Comparison of ENCODE assay signal across 13 cellular contexts in the genomic region with DNA sequence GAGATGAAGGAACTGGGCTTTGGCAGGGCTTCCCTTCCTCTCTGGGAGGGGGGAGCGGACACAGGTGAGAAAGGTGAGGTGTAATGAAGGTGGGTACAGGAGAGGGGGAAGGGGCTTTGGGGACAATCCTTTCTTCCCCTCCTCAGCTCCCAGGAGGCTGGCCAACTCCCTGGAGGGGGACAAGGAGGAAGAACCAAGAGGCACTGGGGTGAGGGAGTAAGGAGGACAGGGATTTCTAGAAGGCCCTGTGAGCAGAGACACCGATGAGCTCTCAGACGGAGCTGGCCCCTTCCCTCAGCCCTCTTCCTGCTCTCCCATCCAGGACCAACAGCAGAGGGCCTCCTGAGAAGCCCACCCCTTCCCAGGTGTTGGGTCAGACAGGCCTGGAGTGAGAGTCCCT. TPM values are rescaled to one million over a fixed set of nuclear protein-coding genes. Genes with fewer than 3 reads are reported as not detected.
DNase-seq lines count a peak whose midpoint lies in the region; ATAC-seq and TF ChIP-seq lines count a peak whose summit lies in the region.
"Had no signal": no experiment of that assay in that cellular context is flagged by ENCODE, and none has a peak within 500 bp of the region (broad histone marks: within the 10 kb centered on the region; RNA-seq: fewer than 3 reads in every experiment).

No MANE protein-coding gene starts in this region.

- H3K27ac ChIP-seq in CD8-positive, alpha-beta memory T cell (ENCODE audit: low read depth, low read length): no peak overlapping the region
- H3K27ac ChIP-seq in lower lobe of right lung: peak overlapping the region; percentile 41
- H3K27ac ChIP-seq: parathyroid adenoma had no signal

- ATAC-seq in lower lobe of right lung (no peak), GM18511 (IDR thresholded peaks at IDR 0.05; ENCODE audit: unreplicated experiment) (no peak)
- no peak for ATAC-seq in stimulated activated effector memory CD8-positive, alpha-beta T cell treated with anti-CD3 and anti-CD28 coated beads, Interleukin-12 subunit alpha, Interleukin-12 subunit beta, amount 100 ng/mL, for 72 hours
- ATAC-seq: activated CD8-positive, alpha-beta T cell treated with anti-CD3 and anti-CD28 coated beads for 36 hours had no signal

- peak in 1 of 5 donors; percentile 34 for DNase-seq in CD8-positive, alpha-beta memory T cell
- DNase-seq in lower lobe of right lung: peak; percentile 7
- DNase-seq in stimulated activated effector memory CD8-positive, alpha-beta T cell treated with anti-CD3 and anti-CD28 coated beads, Interleukin-12 subunit alpha, Interleukin-12 subunit beta, amount 100 ng/mL, for 72 hours (ENCODE audit: low spot score in 2 of 2): no peak
- no peak for DNase-seq in NCI-H2227 (lab: John Stamatoyannopoulos, UW; ENCODE audit: unreplicated experiment)
- no peak for DNase-seq in UCSD-AML1 (lab: John Stamatoyannopoulos, UW; ENCODE audit: unreplicated experiment)
- DNase-seq in epidermal melanocyte (ENCODE audit: insufficient read length, low spot score): no peak
- DNase-seq: activated CD8-positive, alpha-beta T cell treated with anti-CD3 and anti-CD28 coated beads for 36 hours; activated gamma-delta T cell; NCI-H1436; stimulated activated CD8-positive, alpha-beta memory T cell treated with anti-CD3 and anti-CD28 coated beads, Interleukin-4, amount 100 ng/mL, for 48 hours had no signal

- peaks cover 69 to 79% (median 70%) of the 10 kb centered on the region in 3 donors for H3K4me1 Mint-ChIP-seq in CD8-positive, alpha-beta memory T cell
- peaks cover 59% of the 10 kb centered on the region for H3K4me1 Mint-ChIP-seq in brain
- H3K4me1 Mint-ChIP-seq in stimulated activated effector memory CD8-positive, alpha-beta T cell treated with anti-CD3 and anti-CD28 coated beads, Interleukin-12 subunit alpha, Interleukin-12 subunit beta, amount 100 ng/mL, for 72 hours: peaks cover 79% of the 10 kb centered on the region

- POLR2A ChIA-PET in CD8-positive, alpha-beta memory T cell (lab: Charles Lee): no interaction called here

- no peak for TF ChIP-seq CTCF in brain (conservative IDR thresholded peaks at IDR 0.05)
- TF ChIP-seq CTCF in lower lobe of right lung (IDR thresholded peaks at IDR 0.05): no peak

- no peak overlapping the region for H3K4me3 ChIP-seq in CD8-positive, alpha-beta memory T cell (ENCODE audit: low read length)
- H3K4me3 ChIP-seq in lower lobe of right lung: no peak overlapping the region

- no peaks in the 10 kb centered on the region for H3K36me3 Mint-ChIP-seq in CD8-positive, alpha-beta memory T cell
- no peaks in the 10 kb centered on the region for H3K36me3 Mint-ChIP-seq in brain
- no peaks in the 10 kb centered on the region for H3K36me3 Mint-ChIP-seq in stimulated activated effector memory CD8-positive, alpha-beta T cell treated with anti-CD3 and anti-CD28 coated beads, Interleukin-12 subunit alpha, Interleukin-12 subunit beta, amount 100 ng/mL, for 72 hours

- no peaks in the 10 kb centered on the region for H3K36me3 ChIP-seq in CD8-positive, alpha-beta memory T cell (ENCODE audit: insufficient read depth, low read length)
- H3K36me3 ChIP-seq in lower lobe of right lung: no peaks in the 10 kb centered on the region

- peak overlapping the region; percentile 56 to 98 (median 94) for H3K27ac Mint-ChIP-seq in CD8-positive, alpha-beta memory T cell
- peak overlapping the region in 3 of 5 experiments; percentile 49 to 90 (median 70) for H3K27ac Mint-ChIP-seq in brain
- H3K27ac Mint-ChIP-seq in stimulated activated effector memory CD8-positive, alpha-beta T cell treated with anti-CD3 and anti-CD28 coated beads, Interleukin-12 subunit alpha, Interleukin-12 subunit beta, amount 100 ng/mL, for 72 hours: peak overlapping the region; percentile 44
- H3K27ac Mint-ChIP-seq: activated CD8-positive, alpha-beta T cell treated with anti-CD3 and anti-CD28 coated beads for 36 hours had no signal

- H3K9me3 ChIP-seq in CD8-positive, alpha-beta memory T cell (ENCODE audit: low read length): no peaks in the 10 kb centered on the region
- H3K9me3 ChIP-seq in lower lobe of right lung: no peaks in the 10 kb centered on the region

- H3K9me3 Mint-ChIP-seq in CD8-positive, alpha-beta memory T cell: no peaks in the 10 kb centered on the region
- H3K9me3 Mint-ChIP-seq in brain: peaks cover 0 to 3% (median 0%) of the 10 kb centered on the region in 5 experiments
- no peaks in the 10 kb centered on the region for H3K9me3 Mint-ChIP-seq in stimulated activated effector memory CD8-positive, alpha-beta T cell treated with anti-CD3 and anti-CD28 coated beads, Interleukin-12 subunit alpha, Interleukin-12 subunit beta, amount 100 ng/mL, for 72 hours
- H3K9me3 Mint-ChIP-seq: activated CD8-positive, alpha-beta T cell treated with anti-CD3 and anti-CD28 coated beads for 36 hours had no signal

- peaks cover 59% of the 10 kb centered on the region for H3K4me1 ChIP-seq in CD8-positive, alpha-beta memory T cell (ENCODE audit: insufficient read depth, low read length)
- peaks cover 40% of the 10 kb centered on the region for H3K4me1 ChIP-seq in lower lobe of right lung

- H3K27me3 ChIP-seq in CD8-positive, alpha-beta memory T cell (ENCODE audit: insufficient read depth, low read length, poor library complexity, severe bottlenecking): no peaks in the 10 kb centered on the region
- no peaks in the 10 kb centered on the region for H3K27me3 ChIP-seq in lower lobe of right lung (ENCODE audit: low read depth)

- H3K27me3 Mint-ChIP-seq in CD8-positive, alpha-beta memory T cell: peaks cover 4 to 9% of the 10 kb centered on the region in 2 donors
- H3K27me3 Mint-ChIP-seq in brain: peaks cover 7% of the 10 kb centered on the region

- intact Hi-C loops in lower lobe of right lung (cut with DNase I): no loop called here

- CTCF ChIA-PET in CD8-positive, alpha-beta memory T cell (lab: Charles Lee): interaction anchor here (1.6 kb wide), 1 partner anchor 86 kb away, joined by 4 read pairs; no protein-coding TSS in a partner anchor

- peak overlapping the region in 4 of 7 donors; percentile 15 to 57 (median 45) for H3K4me3 Mint-ChIP-seq in CD8-positive, alpha-beta memory T cell
- H3K4me3 Mint-ChIP-seq in brain: no peak overlapping the region
- no peak overlapping the region for H3K4me3 Mint-ChIP-seq in stimulated activated effector memory CD8-positive, alpha-beta T cell treated with anti-CD3 and anti-CD28 coated beads, Interleukin-12 subunit alpha, Interleukin-12 subunit beta, amount 100 ng/mL, for 72 hours
- H3K4me3 Mint-ChIP-seq: activated CD8-positive, alpha-beta T cell treated with anti-CD3 and anti-CD28 coated beads for 36 hours had no signal

RNA-seq across cellular contexts. Expression of a gene that starts 53.4 kb away (rescaled TPM):
- 1 to 10 TPM; 4.9 to 5.0 TPM for total RNA-seq in CD8-positive, alpha-beta memory T cell
- 61.1 TPM for polyA plus RNA-seq in CD8-positive, alpha-beta memory T cell
- 50.7 TPM for polyA plus RNA-seq in brain (ENCODE audit: insufficient read depth, low read depth, low replicate concordance)
- total RNA-seq in lower lobe of right lung: 33.1 TPM

Comparison
In these comparisons a context has a peak if more than half of its experiments do, and no peak if none do; other contexts are left out.
1. H3K4me3 Mint-ChIP-seq: peak in CD8-positive, alpha-beta memory T cell (4 of 7); none in brain (0 of 5) and stimulated activated effector memory CD8-positive, alpha-beta T cell treated with anti-CD3 and anti-CD28 coated beads, Interleukin-12 subunit alpha, Interleukin-12 subunit beta, amount 100 ng/mL, for 72 hours (single experiment).
2. Peak in every context shown above with its lines, with median percentiles within 50 percentile points of each other: H3K27ac Mint-ChIP-seq.